ENCODE assay signal across 2 cellular contexts in genomic region chr1:178650950-178651461, GRCh38.
TF ChIP-seq lines count a peak whose summit lies in the region.

No MANE protein-coding gene starts in this region.

TF ChIP-seq in SK-N-SH treated with all-trans-retinoic acid at 6 μM for 48 hours, 23 proteins besides CTCF, POLR2A, EP300 and RAD21 (continued from another document):
- TF ChIP-seq PATZ1 (CRISPR knock-in tag; IDR thresholded peaks at IDR 0.05; ENCODE audit: borderline replicate concordance) (no peak), ZNF70 (CRISPR knock-in tag; IDR thresholded peaks at IDR 0.05) (no peak), TSHZ2 (CRISPR knock-in tag; IDR thresholded peaks at IDR 0.05) (no peak), ZFP3 (CRISPR knock-in tag; IDR thresholded peaks at IDR 0.05) (no peak), RARB (CRISPR knock-in tag; IDR thresholded peaks at IDR 0.05) (no peak), PPARA (CRISPR knock-in tag; IDR thresholded peaks at IDR 0.05; ENCODE audit: borderline replicate concordance) (no peak)
TF ChIP-seq in SK-N-SH treated with all-trans-retinoic acid at 6 μM for 48 hours: peak in this region for 0.

TF ChIP-seq in SK-N-SH, 30 proteins besides CTCF, POLR2A, EP300 and RAD21 (continued from another document):
- no peak for TF ChIP-seq SMC3 (IDR thresholded peaks at IDR 0.05; ENCODE audit: low read depth, low read length)
- TF ChIP-seq RXRA (IDR thresholded peaks at IDR 0.05; ENCODE audit: borderline replicate concordance, low read depth) = no peak
- no peak for TF ChIP-seq USF2 (IDR thresholded peaks at IDR 0.05; ENCODE audit: borderline replicate concordance, low read depth, low read length)
- no peak for TF ChIP-seq POLR2AphosphoS5 (IDR thresholded peaks at IDR 0.05; ENCODE audit: low read depth, low read length)
- TF ChIP-seq ELF1 (IDR thresholded peaks at IDR 0.05) = no peak
